Comparison of ENCODE assay signal across 19 cellular contexts in the genomic region with DNA sequence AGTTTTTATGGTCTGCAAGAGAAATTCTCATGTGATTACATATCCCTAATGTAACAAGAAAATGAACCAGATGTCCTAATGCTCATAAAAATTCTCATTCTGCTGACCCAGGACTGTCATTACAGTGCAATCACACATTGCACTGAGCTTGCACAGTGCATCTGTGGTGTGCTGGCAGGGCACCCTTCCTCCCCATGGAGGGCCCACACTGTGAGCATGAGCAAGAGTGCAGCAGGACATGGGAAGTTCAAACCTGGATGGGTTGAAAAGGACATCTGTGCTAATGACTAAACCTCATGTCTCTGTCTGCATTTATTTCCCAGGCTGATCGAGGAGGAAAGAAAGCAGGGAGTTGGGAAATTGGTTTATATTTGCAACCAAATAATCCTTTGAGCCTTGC.
DNase-seq lines count a peak whose midpoint lies in the region; FAIRE-seq and TF ChIP-seq lines count a peak whose summit lies in the region.
"Had no signal": no experiment of that assay in that cellular context is flagged by ENCODE, and none has a peak within 500 bp of the region (broad histone marks: within the 10 kb centered on the region; RNA-seq: fewer than 3 reads in every experiment).

No MANE protein-coding gene starts in this region.

- no peaks in the 10 kb centered on the region for H3K9me3 Mint-ChIP-seq in HFFc6
- H3K9me3 Mint-ChIP-seq: activated naive CD4-positive, alpha-beta T cell treated with anti-CD3 and anti-CD28 coated beads, Interleukin-2, amount 50 U/mL, for 72 hours; IgD-negative memory B cell had no signal

- H3K27me3 ChIP-seq in osteoblast (ENCODE audit: insufficient read depth, low read length): no peaks in the 10 kb centered on the region
- H3K27me3 ChIP-seq: BLaER1 had no signal

- H3K4me3 Mint-ChIP-seq in HFFc6: peak overlapping the region; percentile 61
- H3K4me3 Mint-ChIP-seq: IgD-negative memory B cell had no signal

- peaks cover 60% of the 10 kb centered on the region for H3K4me1 Mint-ChIP-seq in HFFc6 (ENCODE audit: low read depth)
- H3K4me1 Mint-ChIP-seq: IgD-negative memory B cell had no signal

- DNase-seq in AG08396 (ENCODE audit: low spot score): peak; percentile 7
- peak; percentile 64 for DNase-seq in HFFc6
- no peak for DNase-seq in osteoblast (ENCODE audit: insufficient read length, low spot score, missing footprints)
- no peak for DNase-seq in stimulated activated naive CD4-positive, alpha-beta T cell (lab: John Stamatoyannopoulos, UW)
- DNase-seq in RKO (ENCODE audit: low spot score): no peak
- DNase-seq in NCI-H2196 (lab: John Stamatoyannopoulos, UW; ENCODE audit: unreplicated experiment): no peak
- no peak for DNase-seq in NCI-H187 treated with DMSO at 0.1 percent for 48 hours (lab: John Stamatoyannopoulos, UW)
- DNase-seq: activated CD8-positive, alpha-beta memory T cell treated with anti-CD3 and anti-CD28 coated beads, Interleukin-2, amount 50 U/mL, for 4 hours; DND-41; hypothalamus; NCI-H1092; NCI-H2171 had no signal

- H4K20me1 ChIP-seq in osteoblast (ENCODE audit: insufficient read depth, low read length): no peaks in the 10 kb centered on the region
- H4K20me1 ChIP-seq: BLaER1 had no signal

- peaks cover 79% of the 10 kb centered on the region for H3K36me3 Mint-ChIP-seq in HFFc6 (ENCODE audit: low read depth)
- H3K36me3 Mint-ChIP-seq: activated naive CD4-positive, alpha-beta T cell treated with anti-CD3 and anti-CD28 coated beads, Interleukin-2, amount 50 U/mL, for 72 hours; IgD-negative memory B cell had no signal

- peak overlapping the region; percentile 7 for H3K27ac ChIP-seq in osteoblast (ENCODE audit: low read depth, low read length)
- H3K27ac ChIP-seq: BLaER1, epithelial cell of prostate, thoracic aorta had no signal

- peaks cover 12% of the 10 kb centered on the region for H3K4me1 ChIP-seq in osteoblast (ENCODE audit: insufficient read depth, low read length)
- H3K4me1 ChIP-seq: BLaER1 had no signal

- peaks cover 90% of the 10 kb centered on the region for H3K36me3 ChIP-seq in osteoblast (ENCODE audit: insufficient read depth, low read length)
- H3K36me3 ChIP-seq: BLaER1 had no signal

- no peak for TF ChIP-seq CTCF in HFFc6 (IDR thresholded peaks at IDR 0.05)
- TF ChIP-seq CTCF in osteoblast (IDR thresholded peaks at IDR 0.05; ENCODE audit: extremely low read depth, low read depth, low read length): no peak

- FAIRE-seq in endometrium (lab: Jason Lieb, UNC): peak; percentile 94
- FAIRE-seq: GM12891 had no signal

- H2AFZ ChIP-seq in osteoblast (ENCODE audit: low read length): no peak overlapping the region

- H3K79me2 ChIP-seq in osteoblast (ENCODE audit: insufficient read depth, low read length): peaks cover 2% of the 10 kb centered on the region

- no peak overlapping the region for H3K4me3 ChIP-seq in osteoblast (ENCODE audit: insufficient read depth, low read length)
- H3K4me3 ChIP-seq: BLaER1, thoracic aorta had no signal

- H3K9me3 ChIP-seq in osteoblast (ENCODE audit: low read depth, low read length): no peaks in the 10 kb centered on the region
- H3K9me3 ChIP-seq: BLaER1, thoracic aorta had no signal

- no peak overlapping the region for H3K4me2 ChIP-seq in osteoblast (ENCODE audit: insufficient read depth, low read length)
- H3K4me2 ChIP-seq: BLaER1 had no signal

- H3K27ac Mint-ChIP-seq in HFFc6: peak overlapping the region; percentile 75
- H3K27ac Mint-ChIP-seq: activated naive CD4-positive, alpha-beta T cell treated with anti-CD3 and anti-CD28 coated beads, Interleukin-2, amount 50 U/mL, for 72 hours; IgD-negative memory B cell had no signal

- peaks cover 2% of the 10 kb centered on the region; the same call in 1 of the 2 replicates for H3K27me3 Mint-ChIP-seq in HFFc6 (ENCODE audit: insufficient read depth)
- H3K27me3 Mint-ChIP-seq: IgD-negative memory B cell had no signal

Comparison
In these comparisons a context has a peak if more than half of its experiments do, and no peak if none do; other contexts are left out.
1. DNase-seq: peak in AG08396 (single experiment) and HFFc6 (single experiment); none in osteoblast (single experiment), stimulated activated naive CD4-positive, alpha-beta T cell (0 of 6), RKO (single experiment), NCI-H2196 (single experiment) and NCI-H187 treated with DMSO at 0.1 percent for 48 hours (single experiment).